ENCODE assay signal across 8 cellular contexts in genomic region chr1:239394107-239394506, GRCh38. TPM values are rescaled to one million over a fixed set of nuclear protein-coding genes. Genes with fewer than 3 reads are reported as not detected.
"Had no signal": no experiment of that assay in that cellular context is flagged by ENCODE, and none has a peak within 500 bp of the region (broad histone marks: within the 10 kb centered on the region; RNA-seq: fewer than 3 reads in every experiment).

No MANE protein-coding gene starts in this region.

- FAIRE-seq: HepG2, HTR-8/SVneo, K562 had no signal

- H3K27ac ChIP-seq: HL-60 had no signal

- H3K4me3 ChIP-seq: K562 had no signal

- DNase-seq: IMR-90, KBM-7, KG1 had no signal

RNA-seq across cellular contexts. Expression of gene CHRM3, which starts 7.7 kb away (rescaled TPM):
- polyA plus RNA-seq: HepG2, IgD-negative memory B cell, IMR-90 had no signal
